34 cellular contexts compared by ENCODE assay signal in genomic region chr14:76125506-76125905, GRCh38.
"Had no signal": no experiment of that assay in that cellular context is flagged by ENCODE, and none has a peak within 500 bp of the region (broad histone marks: within the 10 kb centered on the region; RNA-seq: fewer than 3 reads in every experiment).

No MANE protein-coding gene starts in this region.

- H3K4me1 ChIP-seq: ascending aorta, breast epithelium, esophagus muscularis mucosa, foreskin keratinocyte, gastrocnemius medialis, heart left ventricle had no signal

- ATAC-seq: activated CD4-positive, CD25-positive, alpha-beta regulatory T cell treated with anti-CD3 and anti-CD28 coated beads, Interleukin-2, amount 50 U/mL, for 24 hours; activated CD8-positive, alpha-beta T cell treated with anti-CD3 and anti-CD28 coated beads for 36 hours; activated naive CD4-positive, alpha-beta T cell treated with anti-CD3 and anti-CD28 coated beads, Interleukin-2, amount 50 U/mL, for 72 hours; activated T-cell treated with anti-CD3 and anti-CD28 coated beads, Interleukin-2, amount 50 U/mL, for 4 hours; activated T-helper 17 cell treated with anti-CD3 and anti-CD28 coated beads, Interleukin-2, amount 50 U/mL, for 72 hours; foreskin keratinocyte; gastrocnemius medialis; heart left ventricle; T-helper 17 cell had no signal

- H3K27ac Mint-ChIP-seq: activated B cell treated with CpG ODN at 0.5 μM for 24 hours; activated CD8-positive, alpha-beta T cell treated with anti-CD3 and anti-CD28 coated beads for 36 hours; activated naive CD4-positive, alpha-beta T cell treated with anti-CD3 and anti-CD28 coated beads, Interleukin-2, amount 50 U/mL, for 72 hours; activated naive CD8-positive, alpha-beta T cell treated with anti-CD3 and anti-CD28 coated beads, Interleukin-2, amount 10 ng/mL, durations not matched to agents 7 days and 5 days; activated T-helper 17 cell treated with anti-CD3 and anti-CD28 coated beads, Interleukin-2, amount 50 U/mL, for 72 hours; dendritic cell treated with granulocyte-macrophage colony-stimulating factor and Interleukin-4, amounts not matched to agents 40 ng/mL and 50 ng/mL, for 4 days; T-helper 17 cell; T-helper 2 cell treated with Interferon-gamma antibody and Interleukin-4, amounts not matched to agents 5 μg/mL and 100 μg/mL, for 36 hours had no signal

- H3K36me3 Mint-ChIP-seq: activated naive CD4-positive, alpha-beta T cell treated with anti-CD3 and anti-CD28 coated beads, Interleukin-2, amount 50 U/mL, for 72 hours; activated naive CD8-positive, alpha-beta T cell treated with anti-CD3 and anti-CD28 coated beads, Interleukin-2, amount 10 ng/mL, durations not matched to agents 7 days and 5 days; brain had no signal

- H3K9me3 ChIP-seq: ascending aorta, esophagus muscularis mucosa, gastrocnemius medialis, heart left ventricle had no signal

- H3K9me3 Mint-ChIP-seq: activated B cell treated with CpG ODN at 0.5 μM for 24 hours; activated CD8-positive, alpha-beta T cell treated with anti-CD3 and anti-CD28 coated beads for 36 hours; central memory CD8-positive, alpha-beta T cell; dendritic cell treated with granulocyte-macrophage colony-stimulating factor and Interleukin-4, amounts not matched to agents 40 ng/mL and 50 ng/mL, for 4 days; T-helper 2 cell treated with Interferon-gamma antibody and Interleukin-4, amounts not matched to agents 5 μg/mL and 100 μg/mL, for 36 hours had no signal

- H3K4me3 Mint-ChIP-seq: activated B cell treated with CpG ODN at 0.5 μM for 24 hours; activated CD8-positive, alpha-beta T cell treated with anti-CD3 and anti-CD28 coated beads for 36 hours; activated naive CD8-positive, alpha-beta T cell treated with anti-CD3 and anti-CD28 coated beads, Interleukin-2, amount 10 ng/mL, durations not matched to agents 7 days and 5 days; activated T-cell treated with anti-CD3 and anti-CD28 coated beads, Interleukin-2, amount 50 U/mL, for 4 hours; activated T-helper 17 cell treated with anti-CD3 and anti-CD28 coated beads, Interleukin-2, amount 50 U/mL, for 72 hours; brain; central memory CD8-positive, alpha-beta T cell; dendritic cell treated with granulocyte-macrophage colony-stimulating factor and Interleukin-4, amounts not matched to agents 40 ng/mL and 50 ng/mL, for 4 days; T-helper 17 cell; T-helper 2 cell treated with Interferon-gamma antibody and Interleukin-4, amounts not matched to agents 5 μg/mL and 100 μg/mL, for 36 hours had no signal

- H3K36me3 ChIP-seq: ascending aorta, breast epithelium, cardiac muscle cell, esophagus muscularis mucosa, gastrocnemius medialis, heart left ventricle, WERI-Rb-1 had no signal

- DNase-seq: activated B cell treated with CpG ODN at 0.5 μM for 24 hours; activated CD4-positive, alpha-beta T cell treated with anti-CD3 and anti-CD28 coated beads for 48 hours; activated CD4-positive, alpha-beta T cell treated with anti-CD3 and anti-CD28 coated beads, Interleukin-2, amount 50 U/mL, for 1 hour; activated CD4-positive, alpha-beta T cell treated with anti-CD3 and anti-CD28 coated beads, Interleukin-2, amount 50 U/mL, for 48 hours; activated CD8-positive, alpha-beta memory T cell treated with anti-CD3 and anti-CD28 coated beads for 24 hours; activated CD8-positive, alpha-beta T cell treated with anti-CD3 and anti-CD28 coated beads for 36 hours; activated effector memory CD4-positive, alpha-beta T cell treated with Interleukin-2 at 50 U/mL for 16 hours; activated gamma-delta T cell treated with Interleukin-2 at 50 U/mL for 16 hours; activated naive CD4-positive, alpha-beta T cell treated with Interleukin-2 at 50 U/mL for 16 hours; activated naive CD8-positive, alpha-beta T cell treated with anti-CD3 and anti-CD28 coated beads, Interleukin-2, amount 10 ng/mL, durations not matched to agents 7 days and 5 days; activated T-cell treated with anti-CD3 and anti-CD28 coated beads, Interleukin-2, amount 50 U/mL, for 4 hours; dorsolateral prefrontal cortex; effector memory CD4-positive, alpha-beta T cell; erythroblast; foreskin keratinocyte; gastrocnemius medialis; glutamatergic neuron; heart left ventricle; T-helper 1 cell; T-helper 17 cell; T1000; WERI-Rb-1 had no signal

- H3K4me3 ChIP-seq: ascending aorta, breast epithelium, cardiac muscle cell, coronary artery, dorsolateral prefrontal cortex, esophagus muscularis mucosa, gastrocnemius medialis, heart left ventricle had no signal

- H3K4me1 Mint-ChIP-seq: activated B cell treated with CpG ODN at 0.5 μM for 24 hours; activated naive CD8-positive, alpha-beta T cell treated with anti-CD3 and anti-CD28 coated beads, Interleukin-2, amount 10 ng/mL, durations not matched to agents 7 days and 5 days; activated T-helper 17 cell treated with anti-CD3 and anti-CD28 coated beads, Interleukin-2, amount 50 U/mL, for 72 hours; central memory CD8-positive, alpha-beta T cell; T-helper 17 cell had no signal

- H3K27ac ChIP-seq: ascending aorta, breast epithelium, cardiac muscle cell, coronary artery, dorsolateral prefrontal cortex, esophagus muscularis mucosa, foreskin keratinocyte, gastrocnemius medialis, heart left ventricle, WERI-Rb-1 had no signal

- H3K27me3 ChIP-seq: ascending aorta had no signal
